In genomic region chr11:61164610-61165424, GRCh38 we compare ENCODE assay signal across 1 cellular context.
A peak's percentile ranks its signal among the peaks of the same experiment; 100 is the strongest.
TF ChIP-seq lines count a peak whose summit lies in the region.

No MANE protein-coding gene starts in this region.

TF ChIP-seq in HepG2, 621 proteins besides CTCF, POLR2A, EP300 and RAD21 (continued from another document):
- no peak for TF ChIP-seq DMTF1 (CRISPR knock-in tag; IDR thresholded peaks at IDR 0.05)
- TF ChIP-seq NPAS2 (CRISPR knock-in tag; IDR thresholded peaks at IDR 0.05; ENCODE audit: borderline replicate concordance): no peak
- TF ChIP-seq ZNF775 (CRISPR knock-in tag; IDR thresholded peaks at IDR 0.05; ENCODE audit: borderline replicate concordance): no peak
- TF ChIP-seq NR2F6 (IDR thresholded peaks at IDR 0.05): no peak
- TF ChIP-seq NR2F6 (CRISPR knock-in tag; IDR thresholded peaks at IDR 0.05): no peak
- no peak for TF ChIP-seq POGZ (CRISPR knock-in tag; IDR thresholded peaks at IDR 0.05)
- TF ChIP-seq SOX5 (CRISPR knock-in tag; IDR thresholded peaks at IDR 0.05; ENCODE audit: borderline replicate concordance): 0 out of 2 replicates have a peak, but pooled peaks have one; percentile 27
- TF ChIP-seq ZNF605 (CRISPR knock-in tag; IDR thresholded peaks at IDR 0.05): no peak
- no peak for TF ChIP-seq NONO (IDR thresholded peaks at IDR 0.05)
- TF ChIP-seq NONO (CRISPR knock-in tag; conservative IDR thresholded peaks at IDR 0.05): 0 out of 2 replicates have a peak, but pooled peaks have one; percentile 32
- peak; percentile 82 for TF ChIP-seq FOXA3 (CRISPR knock-in tag; IDR thresholded peaks at IDR 0.05)
- no peak for TF ChIP-seq NFE2L2 (IDR thresholded peaks at IDR 0.05; ENCODE audit: low read length)
- TF ChIP-seq FOXA1 (IDR thresholded peaks at IDR 0.05): 0 out of 2 replicates have a peak, but pooled peaks have one; percentile 27
- peak; percentile 82 for TF ChIP-seq FOXA1 (CRISPR knock-in tag; IDR thresholded peaks at IDR 0.05)
- peak; percentile 32 for TF ChIP-seq TEAD3 (CRISPR knock-in tag; optimal IDR thresholded peaks at IDR 0.05; ENCODE audit: borderline replicate concordance)
- no peak for TF ChIP-seq SOX6 (IDR thresholded peaks at IDR 0.05)
- TF ChIP-seq SOX6 (CRISPR knock-in tag; IDR thresholded peaks at IDR 0.05): 0 out of 2 replicates have a peak, but pooled peaks have one; percentile 21
- TF ChIP-seq HNF1B (CRISPR knock-in tag; IDR thresholded peaks at IDR 0.05): peak; percentile 28; the same call in 1 of the 2 replicates
- TF ChIP-seq AHR (CRISPR knock-in tag; IDR thresholded peaks at IDR 0.05): no peak
- no peak for TF ChIP-seq ZSCAN20 (CRISPR knock-in tag; IDR thresholded peaks at IDR 0.05; ENCODE audit: borderline replicate concordance)
- TF ChIP-seq ZNF543 (CRISPR knock-in tag; IDR thresholded peaks at IDR 0.05): no peak
- no peak for TF ChIP-seq SMAD1 (CRISPR knock-in tag; IDR thresholded peaks at IDR 0.05; ENCODE audit: borderline replicate concordance, low read depth)
- TF ChIP-seq PITX1 (CRISPR knock-in tag; IDR thresholded peaks at IDR 0.05): no peak
- peak; percentile 31; the same call in 1 of the 2 replicates for TF ChIP-seq FOXO1 (CRISPR knock-in tag; IDR thresholded peaks at IDR 0.05)
- no peak for TF ChIP-seq SOX13 (IDR thresholded peaks at IDR 0.05)
- TF ChIP-seq SOX13 (CRISPR knock-in tag; conservative IDR thresholded peaks at IDR 0.05 in 1 of 2, IDR thresholded peaks at IDR 0.05 in 1 of 2): 0 out of 4 replicates have a peak, but pooled peaks of 1 of the 2 experiments have one; percentile 16
- TF ChIP-seq DNMT1 (CRISPR knock-in tag; IDR thresholded peaks at IDR 0.05): no peak
- TF ChIP-seq HNF4A (CRISPR knock-in tag; IDR thresholded peaks at IDR 0.05): peak; percentile 66
- TF ChIP-seq GZF1 (CRISPR knock-in tag; IDR thresholded peaks at IDR 0.05): no peak
- no peak for TF ChIP-seq THAP11 (CRISPR knock-in tag; IDR thresholded peaks at IDR 0.05)
